8 cellular contexts compared by ENCODE assay signal in the genomic region with DNA sequence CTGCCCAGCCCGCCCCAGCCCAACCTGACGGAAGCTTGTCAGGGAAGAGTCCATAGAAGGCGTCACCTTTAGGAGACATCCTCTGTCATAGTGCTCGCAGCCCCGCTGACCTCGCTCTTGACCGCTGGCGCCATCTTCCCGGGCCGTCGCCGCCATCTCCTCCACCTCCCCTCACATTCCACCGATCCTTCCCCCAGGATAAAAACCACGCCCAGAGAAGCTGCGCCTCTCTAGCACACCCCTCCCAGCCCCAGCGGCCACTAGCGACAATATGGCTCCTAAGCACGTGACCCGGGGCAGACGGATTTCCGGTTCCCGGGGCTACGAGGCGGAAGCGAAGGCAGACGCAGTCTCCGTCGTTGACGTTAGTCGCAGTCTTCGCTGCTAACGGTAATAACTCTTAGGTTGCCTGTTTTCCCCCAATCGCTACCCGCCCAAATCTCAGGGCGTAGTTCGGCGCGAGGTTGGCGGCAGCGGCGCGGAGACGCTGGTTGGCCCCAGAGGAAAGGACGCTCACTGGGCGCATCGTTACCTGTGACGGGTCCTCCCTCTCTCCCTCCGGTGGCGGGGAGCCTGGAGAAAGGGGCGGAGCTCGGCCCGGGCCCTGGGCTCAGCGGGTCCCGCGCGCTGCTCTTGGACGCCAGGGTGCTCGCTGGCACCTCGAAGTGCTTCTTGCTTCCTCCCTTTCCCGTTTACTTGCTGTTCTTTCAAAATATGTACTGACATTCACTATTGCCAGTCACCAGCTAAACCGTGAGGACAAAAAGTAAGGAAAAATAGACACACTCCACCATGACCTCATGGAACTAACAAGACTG. TPM values are rescaled to one million over a fixed set of nuclear protein-coding genes. Genes with fewer than 3 reads are reported as not detected.
DNase-seq lines count a peak whose midpoint lies in the region; ATAC-seq, FAIRE-seq and TF ChIP-seq lines count a peak whose summit lies in the region.

Gene RCHY1, minus strand, starts transcription at position 273 of the 818 bp plus-strand sequence. Its CDS starts 117 bp downstream, at position 156.
Gene THAP6, plus strand, starts transcription at position 343 of the 818 bp plus-strand sequence. CDS start 980 bp downstream, outside the sequence.

- peaks cover 11 to 23% of the 10 kb centered on the region in 2 donors for H3K4me1 ChIP-seq in kidney (ENCODE audit: control insufficient read depth in 1 of 2, insufficient read depth in 1 of 2, low read depth in 1 of 2, low read length in 2 of 2)

- peak within 1 kb of the TSS; percentile 88 to 95 for H3K27ac ChIP-seq in kidney (ENCODE audit: low read depth in 2 of 2, low read length in 2 of 2)

- H3K36me3 ChIP-seq in kidney (ENCODE audit: control insufficient read depth in 1 of 2, insufficient read depth in 2 of 2, low read length in 2 of 2), result peaks cover 0 to 7% of the 10 kb centered on the region in 2 donors

- ATAC-seq in GM19035 (IDR thresholded peaks at IDR 0.05; ENCODE audit: unreplicated experiment), result peak; percentile 94
- ATAC-seq in HG03354 (IDR thresholded peaks at IDR 0.05; ENCODE audit: poor library complexity, severe bottlenecking, unreplicated experiment), result peak; percentile 95
- ATAC-seq in activated CD4-positive, CD25-positive, alpha-beta regulatory T cell treated with anti-CD3 and anti-CD28 coated beads, Interleukin-2, amount 50 U/mL, for 24 hours, result peak; percentile 94

- peak; percentile 5; the same call in 1 of the 2 replicates for TF ChIP-seq CTCF in AG10803 (conservative IDR thresholded peaks at IDR 0.05; ENCODE audit: low read length)
- no peak for TF ChIP-seq CTCF in kidney (IDR thresholded peaks at IDR 0.05; ENCODE audit: borderline replicate concordance, extremely low read depth, insufficient read depth)

- DNase-seq in AG10803 (ENCODE audit: low read depth) (peak; percentile 93), NCI-H446 treated with DMSO at 0.1 percent for 48 hours (lab: John Stamatoyannopoulos, UW) (peak; percentile 91), cerebellar cortex (ENCODE audit: low spot score) (peak; percentile 98), kidney (peak; percentile 99)
- peak; percentile 86 to 87 for DNase-seq in stimulated activated CD4-positive, alpha-beta T cell treated with anti-CD3 and anti-CD28 coated beads, Interleukin-15, amount 100 ng/mL, for 48 hours (ENCODE audit: low read depth in 2 of 2)

- no peaks in the 10 kb centered on the region for H3K9me3 ChIP-seq in kidney (ENCODE audit: control insufficient read depth in 1 of 2, low read length in 2 of 2)

- H3K4me3 ChIP-seq in AG10803 (ENCODE audit: low read length), result peak within 1 kb of the TSS; percentile 95
- H3K4me3 ChIP-seq in kidney (ENCODE audit: low read length in 2 of 2), result peak within 1 kb of the TSS; percentile 84 to 97

- peak; percentile 25 for FAIRE-seq in kidney (lab: Jason Lieb, UNC)

- peak within 1 kb of the TSS; percentile 50 to 88 for H3K9ac ChIP-seq in kidney (ENCODE audit: low read length in 2 of 2)

- intact Hi-C loops in kidney (cut with DNase I), result no loop called here

RNA-seq across cellular contexts. Expression of gene RCHY1, which starts in this region (rescaled TPM):
- 40.2 TPM for total RNA-seq in kidney
- 27.8 TPM for polyA plus RNA-seq in kidney (ENCODE audit: insufficient read depth, low read depth, low replicate concordance)

RNA-seq across cellular contexts. Expression of gene THAP6, which starts in this region (rescaled TPM):
- total RNA-seq in kidney, result 22.1 TPM
- 6.4 TPM for polyA plus RNA-seq in kidney (ENCODE audit: insufficient read depth, low read depth, low replicate concordance)

Comparison
In these comparisons a context has a peak if more than half of its experiments do, and no peak if none do; other contexts are left out.
1. Peak in every context shown above with its lines: DNase-seq, ATAC-seq, H3K4me3 ChIP-seq and H3K27ac ChIP-seq.